Comparison of ENCODE assay signal across 8 cellular contexts in the genomic region with DNA sequence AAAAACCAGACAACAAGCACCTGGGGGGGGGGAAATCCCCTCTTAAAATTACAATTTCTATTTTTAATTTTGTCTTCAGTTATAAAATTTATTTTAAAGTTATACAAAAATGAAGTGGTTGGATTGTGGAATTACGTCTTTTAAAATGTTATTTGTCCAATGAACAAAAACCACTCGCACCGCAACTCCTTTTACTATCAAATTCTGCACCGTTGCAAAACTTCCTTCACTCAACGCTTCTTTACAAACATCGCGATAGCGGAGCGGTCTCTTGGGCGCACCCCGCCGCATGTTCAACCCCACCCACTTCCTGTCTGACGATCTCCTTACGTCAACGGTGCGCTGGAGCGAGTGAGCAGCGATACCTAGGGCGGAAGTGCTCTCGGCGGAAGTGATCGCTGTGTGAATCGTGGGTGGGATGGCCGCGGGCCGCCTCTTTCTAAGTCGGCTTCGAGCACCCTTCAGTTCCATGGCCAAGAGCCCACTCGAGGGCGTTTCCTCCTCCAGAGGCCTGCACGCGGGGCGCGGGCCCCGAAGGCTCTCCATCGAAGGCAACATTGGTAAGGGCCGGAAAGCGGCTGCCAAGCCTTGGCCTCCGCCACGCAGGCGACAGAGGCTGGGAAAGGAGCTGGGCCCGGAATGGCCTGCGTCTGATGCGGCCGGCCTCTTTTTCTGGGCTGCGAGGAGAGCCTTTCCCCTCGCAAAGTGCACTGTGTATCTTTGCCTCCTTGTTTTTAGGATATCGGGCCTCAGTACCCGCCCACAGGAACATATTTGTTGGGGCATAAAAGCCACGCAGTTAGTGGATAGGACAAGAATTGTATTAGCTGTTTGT. TPM values are rescaled to one million over a fixed set of nuclear protein-coding genes. Genes with fewer than 3 reads are reported as not detected.
DNase-seq lines count a peak whose midpoint lies in the region; ATAC-seq lines count a peak whose summit lies in the region.

Gene DGUOK (plus strand): TSS at position 388 of the 835 bp plus-strand sequence. CDS start 31 bp downstream, at position 419.

- ATAC-seq in GM21529 (IDR thresholded peaks at IDR 0.05; ENCODE audit: unreplicated experiment): peak; percentile 100

- H3K9me3 Mint-ChIP-seq in IgD-negative memory B cell: peaks cover 0 to 2% (median 0%) of the 10 kb centered on the region in 3 donors

- H3K27me3 Mint-ChIP-seq in IgD-negative memory B cell: no peaks in the 10 kb centered on the region

- DNase-seq in DMS 273 treated with DMSO at 0.1 percent for 48 hours (lab: John Stamatoyannopoulos, UW) (peak; percentile 96), OCI-M2 (lab: John Stamatoyannopoulos, UW; ENCODE audit: unreplicated experiment) (peak; percentile 65), activated T-cell treated with anti-CD3 and anti-CD28 coated beads for 4 hours (peak; percentile 95), epidermal melanocyte (ENCODE audit: insufficient read length, low spot score) (peak; percentile 88), middle frontal gyrus (ENCODE audit: extremely low spot score, low spot score) (peak; percentile 94)
- DNase-seq in stimulated activated CD8-positive, alpha-beta memory T cell treated with anti-CD3 and anti-CD28 coated beads, Interleukin-2, amount 100 ng/mL, for 48 hours (ENCODE audit: low read depth in 2 of 2): peak; percentile 89 to 94

- peaks cover 2% of the 10 kb centered on the region for H3K36me3 Mint-ChIP-seq in IgD-negative memory B cell

- H3K27ac Mint-ChIP-seq in IgD-negative memory B cell: peak within 1 kb of the TSS; percentile 85 to 99 (median 97)

- H3K4me1 Mint-ChIP-seq in IgD-negative memory B cell: peaks cover 31 to 49% (median 41%) of the 10 kb centered on the region in 3 donors

- H3K4me3 Mint-ChIP-seq in IgD-negative memory B cell: peak within 1 kb of the TSS; percentile 68 to 95 (median 92)

RNA-seq across cellular contexts. Expression of gene DGUOK, which starts in this region (rescaled TPM):
- 187 TPM for polyA plus RNA-seq in IgD-negative memory B cell

Comparison
In these comparisons a context has a peak if more than half of its experiments do, and no peak if none do; other contexts are left out.
1. Peak in every context shown above with its lines: DNase-seq and ATAC-seq.